8 cellular contexts compared by ENCODE assay signal in genomic region chr10:91251430-91252056, GRCh38. TPM values are rescaled to one million over a fixed set of nuclear protein-coding genes. Genes with fewer than 3 reads are reported as not detected.
A peak's percentile ranks its signal among the peaks of the same experiment; 100 is the strongest.
DNase-seq lines count a peak whose midpoint lies in the region; ATAC-seq lines count a peak whose summit lies in the region.

No MANE protein-coding gene starts in this region.

- in situ Hi-C loops in Caki2 (cut with HindIII; ENCODE audit: low pct_unique_long_range_greater_than_20kb, low sequenced_read_pairs) (no loop called here), GM23248 (cut with MboI) (no loop called here)

- H3K4me3 ChIP-seq in GM23248 = no peak overlapping the region

- DNase-seq in Caki2 (ENCODE audit: low read depth) = peak; percentile 27
- DNase-seq in GM23248 = peak; percentile 76
- DNase-seq in NCI-H2171 treated with DMSO at 0.1 percent for 48 hours (lab: John Stamatoyannopoulos, UW) = peak; percentile 51
- DNase-seq in activated CD4-positive, alpha-beta T cell treated with anti-CD3 and anti-CD28 coated beads for 48 hours = peak; percentile 46
- DNase-seq in effector CD8-positive, alpha-beta T cell (lab: John Stamatoyannopoulos, UW) = peak; percentile 21
- peak; percentile 68 to 80 for DNase-seq in lung microvascular endothelial cell (ENCODE audit: low read depth in 2 of 2)
- DNase-seq in stimulated activated CD8-positive, alpha-beta memory T cell treated with anti-CD3 and anti-CD28 coated beads, Interleukin-4, amount 100 ng/mL, for 1 hour (ENCODE audit: low read depth in 2 of 2, low spot score in 1 of 2) = peak; percentile 10 to 36

- H2AFZ ChIP-seq in GM23248 = no peak overlapping the region

- no peaks in the 10 kb centered on the region for H4K20me1 ChIP-seq in GM23248 (ENCODE audit: insufficient read depth)

- no peaks in the 10 kb centered on the region for H3K79me2 ChIP-seq in GM23248 (ENCODE audit: insufficient read depth)

- no peaks in the 10 kb centered on the region for H3K9me2 ChIP-seq in GM23248 (ENCODE audit: insufficient read depth)

- no peaks in the 10 kb centered on the region for H3K27me3 ChIP-seq in GM23248 (replicated peaks; ENCODE audit: insufficient read depth)

- peaks cover 8% of the 10 kb centered on the region for H3K4me1 ChIP-seq in GM23248 (ENCODE audit: insufficient read depth)

- H3K9ac ChIP-seq in GM23248 = no peak overlapping the region

- no peak overlapping the region for H3K4me2 ChIP-seq in GM23248 (ENCODE audit: unreplicated experiment)

- H3K27ac ChIP-seq in GM23248 = no peak overlapping the region

- no peak for ATAC-seq in HG02870 (IDR thresholded peaks at IDR 0.05; ENCODE audit: unreplicated experiment)

- H3K9me3 ChIP-seq in GM23248 (ENCODE audit: low read depth) = no peaks in the 10 kb centered on the region

- peaks cover 35% of the 10 kb centered on the region for H3K36me3 ChIP-seq in GM23248 (ENCODE audit: low read depth)

- H3F3A ChIP-seq in GM23248 (ENCODE audit: insufficient read depth) = 0 out of 2 replicates have a peak, but pooled peaks cover 7% of the 10 kb centered on the region

RNA-seq across cellular contexts. Expression of gene PCGF5, which starts 31.1 kb away (rescaled TPM):
- 36.7 and 36.8 TPM in 2 replicates for total RNA-seq in Caki2 (2014; rRNA removed; shearing (Covaris generic); ENCODE audit: low replicate concordance)
- total RNA-seq in GM23248 (2014; rRNA removed; shearing (Covaris generic)) = 33.9 and 39.8 TPM in 2 replicates
- polyA plus RNA-seq in GM23248 (2016; fragmentation: Nextera tagmentation; extraction: Ambion mirVana) = 23.5 and 26.7 TPM in 2 replicates
- 28.5 and 30.2 TPM in 2 replicates for total RNA-seq in lung microvascular endothelial cell

Comparison
In these comparisons a context has a peak if more than half of its experiments do, and no peak if none do; other contexts are left out.
1. DNase-seq: peak in every context shown above with its lines; median percentile 76 in GM23248; 74 in lung microvascular endothelial cell; 51 in NCI-H2171 treated with DMSO at 0.1 percent for 48 hours; 46 in activated CD4-positive, alpha-beta T cell treated with anti-CD3 and anti-CD28 coated beads for 48 hours; 27 in Caki2; 23 in stimulated activated CD8-positive, alpha-beta memory T cell treated with anti-CD3 and anti-CD28 coated beads, Interleukin-4, amount 100 ng/mL, for 1 hour; 21 in effector CD8-positive, alpha-beta T cell.